Comparison of ENCODE assay signal across 12 cellular contexts in genomic region chrX:41733939-41734338, GRCh38. TPM values are rescaled to one million over a fixed set of nuclear protein-coding genes. Genes with fewer than 3 reads are reported as not detected.
DNase-seq lines count a peak whose midpoint lies in the region; ATAC-seq and TF ChIP-seq lines count a peak whose summit lies in the region.
"Had no signal": no experiment of that assay in that cellular context is flagged by ENCODE, and none has a peak within 500 bp of the region (broad histone marks: within the 10 kb centered on the region; RNA-seq: fewer than 3 reads in every experiment).

No MANE protein-coding gene starts in this region.

- no peak overlapping the region for H3K4me3 ChIP-seq in epithelial cell of esophagus (ENCODE audit: low read length)
- H3K4me3 ChIP-seq: SJSA1 had no signal

- ATAC-seq in GM18517 (IDR thresholded peaks at IDR 0.05; ENCODE audit: unreplicated experiment) (peak; percentile 98), GM21381 (IDR thresholded peaks at IDR 0.05; ENCODE audit: unreplicated experiment) (peak; percentile 98), HG03432 (IDR thresholded peaks at IDR 0.05; ENCODE audit: unreplicated experiment) (peak; percentile 96)

- DNase-seq in epithelial cell of esophagus (ENCODE audit: low read depth) (peak; percentile 1), A172 (ENCODE audit: low spot score) (no peak), HCEC 1CT (no peak), amniotic stem cell (lab: John Stamatoyannopoulos, UW) (no peak), COR-L47 (lab: John Stamatoyannopoulos, UW) (no peak)

- TF ChIP-seq CTCF in epithelial cell of esophagus (IDR thresholded peaks at IDR 0.05; ENCODE audit: insufficient read depth, low read depth, low read length, missing control alignments), result no peak

RNA-seq across cellular contexts. Expression of gene GPR82, which starts 10.0 kb away (rescaled TPM):
- not detected in 2 replicates for total RNA-seq in A172 (2014; rRNA removed; shearing (Covaris generic))
- total RNA-seq: dermis microvascular lymphatic vessel endothelial cell, H4, lung microvascular endothelial cell, SJSA1 had no signal

RNA-seq across cellular contexts. Expression of gene GPR34, which starts 45.2 kb away (rescaled TPM):
- total RNA-seq in A172 (2014; rRNA removed; shearing (Covaris generic)), result not detected in 2 replicates
- total RNA-seq: dermis microvascular lymphatic vessel endothelial cell, H4, lung microvascular endothelial cell, SJSA1 had no signal
